ENCODE assay signal across 15 cellular contexts in genomic region chr1:168913711-168914463, GRCh38.
"Had no signal": no experiment of that assay in that cellular context is flagged by ENCODE, and none has a peak within 500 bp of the region (broad histone marks: within the 10 kb centered on the region; RNA-seq: fewer than 3 reads in every experiment).

No MANE protein-coding gene starts in this region.

- H3K4me3 ChIP-seq: cardiac muscle cell, gastrocnemius medialis, heart right ventricle, left lung, upper lobe of right lung had no signal

- H3K27ac Mint-ChIP-seq: activated naive CD4-positive, alpha-beta T cell treated with anti-CD3 and anti-CD28 coated beads for 36 hours; natural killer cell treated with Interleukin-12 subunit alpha and Interleukin-12 subunit beta and Interleukin-15 and Interleukin-18, amount 100 ng/mL, for 72 hours; WTC11 had no signal

- ATAC-seq: gastrocnemius medialis; heart right ventricle; left lung; natural killer cell treated with Interleukin-12 subunit alpha and Interleukin-12 subunit beta and Interleukin-15 and Interleukin-18, amount 100 ng/mL, for 72 hours; sciatic nerve; upper lobe of right lung; WTC11 had no signal

- H3K4me3 Mint-ChIP-seq: activated naive CD4-positive, alpha-beta T cell treated with anti-CD3 and anti-CD28 coated beads for 36 hours; natural killer cell treated with Interleukin-12 subunit alpha and Interleukin-12 subunit beta and Interleukin-15 and Interleukin-18, amount 100 ng/mL, for 72 hours; WTC11 had no signal

- H3K27me3 ChIP-seq: cardiac muscle cell, gastrocnemius medialis, heart right ventricle, left lung, upper lobe of right lung had no signal

- H3K9me3 ChIP-seq: gastrocnemius medialis, heart right ventricle, left lung, upper lobe of right lung had no signal

- H3K36me3 ChIP-seq: cardiac muscle cell, gastrocnemius medialis, heart right ventricle, left lung, upper lobe of right lung had no signal

- DNase-seq: activated CD4-positive, alpha-beta T cell treated with anti-CD3 and anti-CD28 coated beads for 48 hours; activated naive CD4-positive, alpha-beta T cell treated with anti-CD3 and anti-CD28 coated beads for 36 hours; effector CD8-positive, alpha-beta T cell; gastrocnemius medialis; heart right ventricle; islet precursor cell; left lung; stimulated activated CD4-positive, alpha-beta T cell treated with anti-CD3 and anti-CD28 coated beads, Interleukin-2, amount 100 ng/mL, for 24 hours; stimulated activated naive CD4-positive, alpha-beta T cell; substantia nigra; upper lobe of right lung had no signal

- H3K36me3 Mint-ChIP-seq: natural killer cell treated with Interleukin-12 subunit alpha and Interleukin-12 subunit beta and Interleukin-15 and Interleukin-18, amount 100 ng/mL, for 72 hours; WTC11 had no signal

- H3K9me3 Mint-ChIP-seq: activated naive CD4-positive, alpha-beta T cell treated with anti-CD3 and anti-CD28 coated beads for 36 hours; natural killer cell treated with Interleukin-12 subunit alpha and Interleukin-12 subunit beta and Interleukin-15 and Interleukin-18, amount 100 ng/mL, for 72 hours; WTC11 had no signal

- H3K4me1 ChIP-seq: gastrocnemius medialis, left lung, upper lobe of right lung had no signal
